ENCODE assay signal across 18 cellular contexts in the genomic region with DNA sequence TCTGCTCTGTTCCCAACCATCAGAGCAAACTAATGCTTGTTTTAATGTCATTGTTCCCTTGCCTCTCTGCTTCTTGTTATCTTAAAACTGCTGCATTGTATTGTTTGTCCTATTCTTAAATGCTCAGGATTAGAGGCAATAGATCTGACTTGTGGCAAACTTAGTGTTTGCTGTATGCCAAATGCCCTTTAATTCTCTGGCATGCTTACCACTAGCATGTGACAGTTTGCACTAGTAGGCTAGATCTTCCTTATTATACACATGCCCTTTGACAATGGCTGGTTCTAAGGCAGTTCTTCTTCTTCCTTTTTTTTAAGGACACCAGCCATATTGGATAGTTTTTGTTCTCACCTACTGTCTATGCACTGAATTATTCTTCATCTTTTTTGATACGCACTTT. TPM values are rescaled to one million over a fixed set of nuclear protein-coding genes. Genes with fewer than 3 reads are reported as not detected.
"Had no signal": no experiment of that assay in that cellular context is flagged by ENCODE, and none has a peak within 500 bp of the region (broad histone marks: within the 10 kb centered on the region; RNA-seq: fewer than 3 reads in every experiment).

No MANE protein-coding gene starts in this region.

- H3K9me3 ChIP-seq: ascending aorta, breast epithelium, spleen, thyroid gland had no signal

- H3K36me3 ChIP-seq: ascending aorta, breast epithelium, spleen, thyroid gland, WERI-Rb-1 had no signal

- DNase-seq: activated CD4-positive, alpha-beta T cell treated with anti-CD3 and anti-CD28 coated beads for 1 hour; activated gamma-delta T cell; cerebellar nuclear complex; cortex of kidney; effector CD4-positive, alpha-beta T cell; spleen; stimulated activated naive B cell treated with anti-CD40 and anti-IgM and Interleukin-4, amounts not matched to agents 10 μg/mL and 1 μg/mL and 100 μg/mL, for 72 hours; thyroid gland; WERI-Rb-1 had no signal

- H3K4me1 ChIP-seq: ascending aorta, breast epithelium had no signal

- H3K4me1 Mint-ChIP-seq: activated naive CD4-positive, alpha-beta T cell treated with anti-CD3 and anti-CD28 coated beads, Interleukin-2, amount 50 U/mL, for 24 hours; stimulated activated naive B cell treated with anti-CD40 and anti-IgM and Interleukin-4, amounts not matched to agents 10 μg/mL and 1 μg/mL and 100 μg/mL, for 72 hours had no signal

- H3K4me3 ChIP-seq: ascending aorta, breast epithelium, spleen, thyroid gland had no signal

- H3K27ac Mint-ChIP-seq: activated naive CD4-positive, alpha-beta T cell treated with anti-CD3 and anti-CD28 coated beads, Interleukin-2, amount 50 U/mL, for 24 hours; progenitor cell of endocrine pancreas; stimulated activated naive B cell treated with anti-CD40 and anti-IgM and Interleukin-4, amounts not matched to agents 10 μg/mL and 1 μg/mL and 100 μg/mL, for 72 hours had no signal

- H3K36me3 Mint-ChIP-seq: activated naive CD4-positive, alpha-beta T cell treated with anti-CD3 and anti-CD28 coated beads, Interleukin-2, amount 50 U/mL, for 24 hours; stimulated activated naive B cell treated with anti-CD40 and anti-IgM and Interleukin-4, amounts not matched to agents 10 μg/mL and 1 μg/mL and 100 μg/mL, for 72 hours had no signal

- H3K27me3 Mint-ChIP-seq: progenitor cell of endocrine pancreas had no signal

- H3K27me3 ChIP-seq: ascending aorta, breast epithelium, spleen, thyroid gland had no signal

- H3K4me3 Mint-ChIP-seq: activated naive CD4-positive, alpha-beta T cell treated with anti-CD3 and anti-CD28 coated beads, Interleukin-2, amount 50 U/mL, for 24 hours; stimulated activated naive B cell treated with anti-CD40 and anti-IgM and Interleukin-4, amounts not matched to agents 10 μg/mL and 1 μg/mL and 100 μg/mL, for 72 hours had no signal

- ATAC-seq: esophagus mucosa; sciatic nerve; stimulated activated naive B cell treated with anti-CD40 and anti-IgM and Interleukin-4, amounts not matched to agents 10 μg/mL and 1 μg/mL and 100 μg/mL, for 72 hours had no signal

- H3K27ac ChIP-seq: ascending aorta, breast epithelium, spleen, thyroid gland, WERI-Rb-1 had no signal

- H3K9me3 Mint-ChIP-seq: activated naive CD4-positive, alpha-beta T cell treated with anti-CD3 and anti-CD28 coated beads, Interleukin-2, amount 50 U/mL, for 24 hours; stimulated activated naive B cell treated with anti-CD40 and anti-IgM and Interleukin-4, amounts not matched to agents 10 μg/mL and 1 μg/mL and 100 μg/mL, for 72 hours had no signal

- FAIRE-seq: urothelium cell line had no signal

RNA-seq across cellular contexts. Expression of gene PALMD, which starts 30.1 kb away (rescaled TPM):
- total RNA-seq: activated CD8-positive, alpha-beta memory T cell treated with anti-CD3 and anti-CD28 coated beads for 36 hours; T-helper 2 cell treated with Interferon-gamma antibody and Interleukin-4, amounts not matched to agents 100 ng/mL and 5 ng/mL, for 36 hours had no signal
